8 cellular contexts compared by ENCODE assay signal in the genomic region with DNA sequence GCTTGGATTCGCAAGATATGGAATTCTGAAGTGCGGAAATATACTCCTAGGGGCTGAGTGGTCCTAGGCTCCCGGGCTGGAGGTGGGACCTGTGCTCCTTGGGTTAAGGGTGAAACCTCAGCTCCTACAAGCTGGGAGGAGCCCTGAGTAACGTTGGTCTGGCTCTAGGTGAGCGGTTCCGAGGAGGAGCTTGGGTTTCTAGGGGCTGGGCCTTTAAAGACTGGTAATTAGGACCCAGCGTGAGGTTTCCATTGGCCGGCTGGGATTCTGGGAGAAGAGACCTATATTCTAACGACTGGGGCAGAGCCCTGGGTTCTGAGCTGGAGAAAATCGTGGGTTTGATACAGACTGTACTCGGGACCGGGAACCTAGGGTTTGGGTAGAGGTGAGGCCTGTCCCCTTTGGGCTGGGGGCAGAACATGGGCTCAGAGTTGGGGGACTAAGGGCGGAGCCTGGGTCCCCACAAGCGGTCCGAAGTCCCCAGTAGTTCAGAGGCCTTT. TPM values are rescaled to one million over a fixed set of nuclear protein-coding genes. Genes with fewer than 3 reads are reported as not detected.
DNase-seq lines count a peak whose midpoint lies in the region; ATAC-seq, FAIRE-seq and TF ChIP-seq lines count a peak whose summit lies in the region.

No MANE protein-coding gene starts in this region.

- H3K4me2 ChIP-seq in astrocyte (ENCODE audit: low read length), result peak overlapping the region; percentile 91

- H3K4me1 ChIP-seq in astrocyte (ENCODE audit: insufficient read depth, low read length) (peaks cover 9% of the 10 kb centered on the region), thymus (ENCODE audit: control insufficient read depth, insufficient read depth, low read length) (peaks cover 18% of the 10 kb centered on the region)

- H3K4me3 ChIP-seq in astrocyte (ENCODE audit: insufficient read depth, low read depth, low read length) (peak overlapping the region; percentile 74), thymus (ENCODE audit: low read length) (peak overlapping the region; percentile 74)

- H3K9me3 Mint-ChIP-seq in T-helper 1 cell treated with Interleukin-12 subunit alpha and Interleukin-12 subunit beta and Interleukin-4 antibody, amounts not matched to agents 30 μg/mL and 1 μg/mL, for 36 hours, result no peaks in the 10 kb centered on the region
- no peaks in the 10 kb centered on the region for H3K9me3 Mint-ChIP-seq in astrocyte (ENCODE audit: unreplicated experiment)

- no peak for ATAC-seq in HG03108 (IDR thresholded peaks at IDR 0.05; ENCODE audit: unreplicated experiment)

- FAIRE-seq in astrocyte (lab: Jason Lieb, UNC), result no peak

- no peak for TF ChIP-seq CTCF in astrocyte (IDR thresholded peaks at IDR 0.05; ENCODE audit: insufficient read depth, low read depth, low read length)

- H3K36me3 Mint-ChIP-seq in T-helper 1 cell treated with Interleukin-12 subunit alpha and Interleukin-12 subunit beta and Interleukin-4 antibody, amounts not matched to agents 30 μg/mL and 1 μg/mL, for 36 hours (ENCODE audit: low read depth), result peaks cover 10% of the 10 kb centered on the region
- peaks cover 5% of the 10 kb centered on the region for H3K36me3 Mint-ChIP-seq in astrocyte (ENCODE audit: low read depth, unreplicated experiment)

- H3K4me3 Mint-ChIP-seq in T-helper 1 cell treated with Interleukin-12 subunit alpha and Interleukin-12 subunit beta and Interleukin-4 antibody, amounts not matched to agents 30 μg/mL and 1 μg/mL, for 36 hours, result peak overlapping the region; percentile 85
- peak overlapping the region; percentile 94 for H3K4me3 Mint-ChIP-seq in astrocyte (ENCODE audit: unreplicated experiment)

- peak overlapping the region; percentile 86 for H3K27ac Mint-ChIP-seq in T-helper 1 cell treated with Interleukin-12 subunit alpha and Interleukin-12 subunit beta and Interleukin-4 antibody, amounts not matched to agents 30 μg/mL and 1 μg/mL, for 36 hours
- peak overlapping the region; percentile 94 for H3K27ac Mint-ChIP-seq in astrocyte (ENCODE audit: unreplicated experiment)

- H4K20me1 ChIP-seq in astrocyte (ENCODE audit: insufficient read depth, low read length), result peaks cover 18% of the 10 kb centered on the region

- 61% methylated on average over 15 of the region's 15 CpGs for WGBS in thymus

- H2AFZ ChIP-seq in astrocyte (ENCODE audit: low read depth, low read length), result peak overlapping the region; percentile 23

- peaks cover 2% of the 10 kb centered on the region for H3K36me3 ChIP-seq in astrocyte (ENCODE audit: insufficient read depth, low read length)
- H3K36me3 ChIP-seq in thymus (ENCODE audit: control insufficient read depth, insufficient read depth), result peaks cover 54% of the 10 kb centered on the region

- H3K27ac ChIP-seq in astrocyte (ENCODE audit: low read depth, low read length) (peak overlapping the region; percentile 8), thymus (ENCODE audit: low read depth) (no peak overlapping the region)

- peaks cover 2% of the 10 kb centered on the region for H3K79me2 ChIP-seq in astrocyte (ENCODE audit: insufficient read depth, low read length)

- no peaks in the 10 kb centered on the region for H3K27me3 Mint-ChIP-seq in T-helper 1 cell treated with Interleukin-12 subunit alpha and Interleukin-12 subunit beta and Interleukin-4 antibody, amounts not matched to agents 30 μg/mL and 1 μg/mL, for 36 hours (ENCODE audit: low read depth)
- no peaks in the 10 kb centered on the region for H3K27me3 Mint-ChIP-seq in astrocyte (ENCODE audit: low read depth, unreplicated experiment)

- peak overlapping the region; percentile 81 for H3K9ac ChIP-seq in astrocyte (ENCODE audit: low read length)

- intact Hi-C loops in head of caudate nucleus (cut with DNase I), result loop anchor here (10.0 kb wide), 1 partner anchor 321 kb away; a partner anchor contains a TSS

- H3K9me3 ChIP-seq in astrocyte (ENCODE audit: insufficient read depth, low read depth, low read length), result no peaks in the 10 kb centered on the region
- no peaks in the 10 kb centered on the region for H3K9me3 ChIP-seq in thymus (ENCODE audit: control insufficient read depth)

- H3K27me3 ChIP-seq in astrocyte (ENCODE audit: insufficient read depth, low read length), result no peaks in the 10 kb centered on the region
- H3K27me3 ChIP-seq in thymus (ENCODE audit: control insufficient read depth, insufficient read depth), result no peaks in the 10 kb centered on the region

- peaks cover 13% of the 10 kb centered on the region for H3K4me1 Mint-ChIP-seq in T-helper 1 cell treated with Interleukin-12 subunit alpha and Interleukin-12 subunit beta and Interleukin-4 antibody, amounts not matched to agents 30 μg/mL and 1 μg/mL, for 36 hours (ENCODE audit: low read depth)
- peaks cover 2% of the 10 kb centered on the region for H3K4me1 Mint-ChIP-seq in astrocyte (ENCODE audit: low read depth, unreplicated experiment)

- no peak for DNase-seq in T-helper 1 cell
- DNase-seq in astrocyte (ENCODE audit: low read depth), result no peak
- DNase-seq in kidney glomerular epithelial cell (lab: John Stamatoyannopoulos, UW), result peak; percentile 62
- no peak for DNase-seq in head of caudate nucleus
- no peak for DNase-seq in DMS153 (lab: John Stamatoyannopoulos, UW)

RNA-seq across cellular contexts. Expression of a gene that starts 0.9 kb away (rescaled TPM):
- total RNA-seq in astrocyte, result 11.2 and 12.3 TPM in 2 replicates
- 37.6 TPM for polyA plus RNA-seq in thymus

RNA-seq across cellular contexts. Expression of a gene that starts 6.5 kb away (rescaled TPM):
- 26.0 and 27.5 TPM in 2 replicates for total RNA-seq in astrocyte
- polyA plus RNA-seq in thymus, result 33.4 TPM

RNA-seq across cellular contexts. Expression of a gene that starts 25.6 kb away (rescaled TPM):
- total RNA-seq in astrocyte, result 210 and 215 TPM in 2 replicates
- 134 TPM for polyA plus RNA-seq in thymus

RNA-seq across cellular contexts. Expression of a gene that starts 40.6 kb away (rescaled TPM):
- total RNA-seq in astrocyte, result 2.0 and 4.6 TPM in 2 replicates
- polyA plus RNA-seq in thymus, result 7.4 TPM

RNA-seq across cellular contexts. Expression of a gene that starts 44.1 kb away (rescaled TPM):
- total RNA-seq in astrocyte, result 0.68 and 1.0 TPM in 2 replicates
- polyA plus RNA-seq in thymus, result 3.5 TPM
